In the genomic region with DNA sequence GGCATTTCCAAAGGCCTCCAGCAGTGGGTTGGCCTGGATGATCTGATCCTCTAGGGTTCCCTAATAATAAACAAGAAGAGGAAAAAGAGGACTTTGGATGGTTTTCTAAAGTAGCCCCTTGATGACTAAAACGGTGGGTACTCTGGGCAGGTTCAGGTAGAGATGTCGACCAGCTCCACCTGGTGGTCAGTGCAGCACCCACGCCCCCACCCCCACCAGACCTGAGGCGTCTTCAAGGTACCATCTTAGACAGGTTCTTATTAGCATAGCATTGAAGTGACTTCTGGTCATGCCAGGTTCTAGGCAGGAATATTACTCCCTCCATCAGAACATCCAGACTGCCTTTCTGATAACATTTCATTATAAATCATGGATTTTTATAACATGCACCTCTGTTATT, we compare ENCODE assay signal across 13 cellular contexts. TPM values are rescaled to one million over a fixed set of nuclear protein-coding genes. Genes with fewer than 3 reads are reported as not detected.
A peak's percentile ranks its signal among the peaks of the same experiment; 100 is the strongest.
DNase-seq lines count a peak whose midpoint lies in the region; ATAC-seq and TF ChIP-seq lines count a peak whose summit lies in the region.
"Had no signal": no experiment of that assay in that cellular context is flagged by ENCODE, and none has a peak within 500 bp of the region (broad histone marks: within the 10 kb centered on the region; RNA-seq: fewer than 3 reads in every experiment).

No MANE protein-coding gene starts in this region.

- peak; percentile 46 for TF ChIP-seq CTCF in smooth muscle cell (IDR thresholded peaks at IDR 0.05; ENCODE audit: borderline replicate concordance, insufficient read depth, poor library complexity, severe bottlenecking)

- H3K79me2 ChIP-seq in smooth muscle cell (ENCODE audit: low read depth), result no peaks in the 10 kb centered on the region

- H3K36me3 ChIP-seq in smooth muscle cell (ENCODE audit: low read depth), result no peaks in the 10 kb centered on the region
- H3K36me3 ChIP-seq: SJCRH30, tibial artery had no signal

- H3K27ac ChIP-seq in smooth muscle cell (ENCODE audit: low read depth), result no peak overlapping the region
- H3K27ac ChIP-seq: coronary artery, SJCRH30, tibial artery had no signal

- H4K20me1 ChIP-seq in smooth muscle cell (ENCODE audit: low read depth), result no peaks in the 10 kb centered on the region

- H3F3A ChIP-seq in smooth muscle cell (ENCODE audit: low read depth), result no peaks in the 10 kb centered on the region

- ATAC-seq in GM21576 (IDR thresholded peaks at IDR 0.05; ENCODE audit: unreplicated experiment) (no peak), HG02588 (IDR thresholded peaks at IDR 0.05; ENCODE audit: unreplicated experiment) (no peak)
- ATAC-seq: naive thymus-derived CD8-positive, alpha-beta T cell had no signal

- H3K4me1 ChIP-seq in smooth muscle cell (ENCODE audit: low read depth), result no peaks in the 10 kb centered on the region
- H3K4me1 ChIP-seq: tibial artery had no signal

- in situ Hi-C loops in KBM-7 (cut with MboI; ENCODE audit: low pct_unique_long_range_greater_than_20kb, low sequenced_read_pairs), result loop anchor here (25.0 kb wide), 1 partner anchor 420 kb away; no protein-coding TSS in a partner anchor

- H3K27me3 ChIP-seq in smooth muscle cell (ENCODE audit: low read depth), result peaks cover 7% of the 10 kb centered on the region
- H3K27me3 ChIP-seq: SJCRH30, tibial artery had no signal

- H3K9me3 ChIP-seq in smooth muscle cell (replicated peaks; ENCODE audit: low read depth), result no peaks in the 10 kb centered on the region
- H3K9me3 ChIP-seq: SJCRH30, tibial artery had no signal

- H3K4me3 ChIP-seq in smooth muscle cell, result no peak overlapping the region
- H3K4me3 ChIP-seq: coronary artery, SJCRH30, tibial artery had no signal

- no peak overlapping the region for H3K9ac ChIP-seq in smooth muscle cell (ENCODE audit: low read depth)

- H3K4me2 ChIP-seq in smooth muscle cell, result no peak overlapping the region

- no peak overlapping the region for H2AFZ ChIP-seq in smooth muscle cell (ENCODE audit: low read depth)

- DNase-seq in NCI-H146 (lab: John Stamatoyannopoulos, UW) (peak; percentile 1), NCI-H146 treated with DMSO at 0.1 percent for 48 hours (lab: John Stamatoyannopoulos, UW; ENCODE audit: unreplicated experiment) (no peak), KBM-7 (peak; percentile 27), cerebellar cortex (ENCODE audit: low spot score) (peak; percentile 5), smooth muscle cell (lab: John Stamatoyannopoulos, UW; ENCODE audit: unreplicated experiment) (no peak), NCI-H1436 (lab: John Stamatoyannopoulos, UW) (no peak)
- DNase-seq: tibial artery had no signal

- 11% methylated on average over 4 of the region's 4 CpGs for WGBS in smooth muscle cell (ENCODE audit: low lambda C conversion rate)

RNA-seq across cellular contexts. Expression of a gene that starts 15.0 kb away (rescaled TPM):
- not detected in 2 replicates for total RNA-seq in smooth muscle cell
- polyA plus RNA-seq in smooth muscle cell, result 0.02 and 0.09 TPM in 2 replicates
- total RNA-seq: naive thymus-derived CD8-positive, alpha-beta T cell had no signal
- polyA plus RNA-seq: AG04450; naive thymus-derived CD8-positive, alpha-beta T cell had no signal

Comparison
In these comparisons a context has a peak if more than half of its experiments do, and no peak if none do; other contexts are left out.
1. DNase-seq: peak in NCI-H146 (single experiment), KBM-7 (single experiment) and cerebellar cortex (single experiment); none in NCI-H146 treated with DMSO at 0.1 percent for 48 hours (single experiment), smooth muscle cell (single experiment) and NCI-H1436 (single experiment).